In genomic region chr3:108862865-108863798, GRCh38 we compare ENCODE assay signal across 9 cellular contexts. TPM values are rescaled to one million over a fixed set of nuclear protein-coding genes. Genes with fewer than 3 reads are reported as not detected.
DNase-seq lines count a peak whose midpoint lies in the region; ATAC-seq, FAIRE-seq and TF ChIP-seq lines count a peak whose summit lies in the region.
"Had no signal": no experiment of that assay in that cellular context is flagged by ENCODE, and none has a peak within 500 bp of the region (broad histone marks: within the 10 kb centered on the region; RNA-seq: fewer than 3 reads in every experiment).

No MANE protein-coding gene starts in this region.

- no peak for FAIRE-seq in HepG2 (lab: Jason Lieb, UNC)

- TF ChIP-seq POLR2A in HepG2 (IDR thresholded peaks at IDR 0.05; ENCODE audit: insufficient read depth in 1 of 2, low read depth in 2 of 2, low read length in 2 of 2), result no peak

- H3K4me1 Mint-ChIP-seq in WTC11, result peaks cover 47% of the 10 kb centered on the region

- 10% methylated on average over 7 of the region's 7 CpGs for WGBS in HepG2 (ENCODE audit: low lambda C conversion rate)

- in situ Hi-C loops in HepG2 (cut with HindIII; ENCODE audit: extremely low pct_ligation_motif_present, low pct_unique_long_range_greater_than_20kb), result no loop called here

- intact Hi-C loops in HepG2 (cut with micrococcal nuclease; ENCODE audit: unreplicated experiment) (no loop called here), left ventricle myocardium inferior (cut with micrococcal nuclease) (no loop called here)

- ATAC-seq in HG02642 (IDR thresholded peaks at IDR 0.05; ENCODE audit: poor library complexity, unreplicated experiment), result peak; percentile 55
- peak; percentile 48 for ATAC-seq in WTC11
- peak; percentile 97 for ATAC-seq in foreskin keratinocyte
- no peak for ATAC-seq in HepG2

- H4K20me1 ChIP-seq in HepG2 (ENCODE audit: insufficient read depth, low read length), result no peaks in the 10 kb centered on the region

- H3K36me3 ChIP-seq in HepG2 (replicated peaks in 1 of 2; ENCODE audit: control insufficient read depth in 1 of 2, insufficient read depth in 2 of 2, low read length in 2 of 2), result no peaks in the 10 kb centered on the region
- no peaks in the 10 kb centered on the region for H3K36me3 ChIP-seq in left ventricle myocardium inferior

- no peak for TF ChIP-seq EP300 in HepG2 (IDR thresholded peaks at IDR 0.05; ENCODE audit: low read depth in 2 of 2, low read length in 2 of 2)
- TF ChIP-seq EP300 in HepG2 (CRISPR knock-in tag; IDR thresholded peaks at IDR 0.05; ENCODE audit: borderline replicate concordance), result no peak

- POLR2A ChIA-PET in WTC11 (lab: Charles Lee) (no interaction called here), HepG2 (lab: Yijun Ruan, JAX) (no interaction called here)

- no peak overlapping the region; the same call in 1 of the 2 replicates for H3K27ac Mint-ChIP-seq in WTC11

- peaks cover 11% of the 10 kb centered on the region for H3K36me3 Mint-ChIP-seq in WTC11

- no peaks in the 10 kb centered on the region for H3K4me1 ChIP-seq in foreskin keratinocyte
- no peaks in the 10 kb centered on the region for H3K4me1 ChIP-seq in HepG2 (ENCODE audit: insufficient read depth, low read length)
- H3K4me1 ChIP-seq in left ventricle myocardium inferior, result no peaks in the 10 kb centered on the region

- H3K4me2 ChIP-seq in HepG2 (ENCODE audit: low read depth, low read length), result no peak overlapping the region

- H3K9me3 ChIP-seq in HepG2 (ENCODE audit: low read length) (no peaks in the 10 kb centered on the region), left ventricle myocardium inferior (replicated peaks) (peaks cover 15% of the 10 kb centered on the region)

- H3K27me3 ChIP-seq in foreskin keratinocyte (no peaks in the 10 kb centered on the region), HepG2 (ENCODE audit: control insufficient read depth in 1 of 2, insufficient read depth in 2 of 2, low read length in 2 of 2) (no peaks in the 10 kb centered on the region), left ventricle myocardium inferior (ENCODE audit: low read depth) (no peaks in the 10 kb centered on the region)

- H3K9me3 Mint-ChIP-seq in WTC11, result peaks cover 18% of the 10 kb centered on the region

- DNase-seq in DMS53 treated with DMSO at 0.1 percent for 48 hours (lab: John Stamatoyannopoulos, UW; ENCODE audit: unreplicated experiment), result peak; percentile 42
- DNase-seq in WTC11 (ENCODE audit: low spot score), result no peak
- peak; percentile 63 to 82 for DNase-seq in foreskin keratinocyte
- DNase-seq in HepG2 (ENCODE audit: low spot score), result no peak
- no peak for DNase-seq in GF-D8 (lab: John Stamatoyannopoulos, UW)
- no peak for DNase-seq in left ventricle myocardium inferior
- no peak for DNase-seq in MV-4-11 (lab: John Stamatoyannopoulos, UW)
- DNase-seq: SIG-M5 had no signal

- CTCF ChIA-PET in WTC11 (lab: Charles Lee), result no interaction called here
- CTCF ChIA-PET in HepG2 (lab: Yijun Ruan, JAX; ENCODE audit: low intra/inter-chr PET ratio, low total read pairs), result no interaction called here

- no peak for TF ChIP-seq CTCF in WTC11 (IDR thresholded peaks at IDR 0.05)
- no peak for TF ChIP-seq CTCF in foreskin keratinocyte (conservative IDR thresholded peaks at IDR 0.05)
- TF ChIP-seq CTCF in HepG2 (CRISPR knock-in tag; IDR thresholded peaks at IDR 0.05), result no peak
- TF ChIP-seq CTCF in left ventricle myocardium inferior (IDR thresholded peaks at IDR 0.05; ENCODE audit: borderline replicate concordance), result no peak

- no TSS peak for BruUV-seq in HepG2 (replicated peaks; lab: Mats Ljungman, UMichigan)

- no peak overlapping the region for H2AFZ ChIP-seq in HepG2 (ENCODE audit: low read length)

- H3K27ac ChIP-seq in foreskin keratinocyte (peak overlapping the region; percentile 37), HepG2 (ENCODE audit: extremely low read length, insufficient read depth, low read length) (no peak overlapping the region), left ventricle myocardium inferior (replicated peaks) (no peak overlapping the region)

- H3K27me3 Mint-ChIP-seq in WTC11 (ENCODE audit: low read depth), result no peaks in the 10 kb centered on the region

- H3K4me3 Mint-ChIP-seq in WTC11, result no peak overlapping the region

- TF ChIP-seq RAD21 in HepG2 (CRISPR knock-in tag; IDR thresholded peaks at IDR 0.05), result no peak

- H3K9ac ChIP-seq in HepG2 (ENCODE audit: insufficient read depth, low read depth, low read length), result no peak overlapping the region

- H3K4me3 ChIP-seq in HepG2 (replicated peaks in 1 of 3; ENCODE audit: insufficient read depth in 1 of 3, low read depth in 2 of 3, low read length in 3 of 3), result no peak overlapping the region
- no peak overlapping the region for H3K4me3 ChIP-seq in left ventricle myocardium inferior

- H3K79me2 ChIP-seq in HepG2 (ENCODE audit: insufficient read depth, low read length), result no peaks in the 10 kb centered on the region

TF ChIP-seq in WTC11, 78 proteins besides CTCF, POLR2A, EP300 and RAD21 (continues in another document):
- TF ChIP-seq GTF2I (CRISPR knock-in tag; conservative IDR thresholded peaks at IDR 0.05) (no peak), MYBL2 (CRISPR knock-in tag; IDR thresholded peaks at IDR 0.05) (no peak), USF2 (CRISPR knock-in tag; IDR thresholded peaks at IDR 0.05) (peak; percentile 25)

TF ChIP-seq in HepG2, 621 proteins besides CTCF, POLR2A, EP300 and RAD21:
- no peak for TF ChIP-seq ERF (CRISPR knock-in tag; IDR thresholded peaks at IDR 0.05)
- no peak for TF ChIP-seq ZNF660 (CRISPR knock-in tag; IDR thresholded peaks at IDR 0.05; ENCODE audit: borderline replicate concordance, low read depth)
- no peak for TF ChIP-seq FOXA3 (CRISPR knock-in tag; IDR thresholded peaks at IDR 0.05)
TF ChIP-seq in HepG2: peak in this region for 0.

RNA-seq across cellular contexts. Expression of gene TRAT1, which starts 40.5 kb away (rescaled TPM):
- 0.11 TPM in 2 of 3 replicates, not detected in the other for total RNA-seq in WTC11 (2021)
- not detected in 2 replicates for total RNA-seq in foreskin keratinocyte
- not detected in 2 replicates for polyA plus RNA-seq in foreskin keratinocyte
- not detected in 2 replicates for total RNA-seq in HepG2 (2016; rRNA removed; fragmentation: Illumina TruSeq; extraction: Trizol)
- total RNA-seq in HepG2 (2016; cell fraction: cytosol; rRNA removed; fragmentation: Illumina TruSeq; extraction: Trizol; ENCODE audit: low read depth), result not detected in 2 replicates
- not detected in 2 replicates for total RNA-seq in HepG2 (2016; cell fraction: insoluble cytoplasmic fraction; rRNA removed; fragmentation: Illumina TruSeq; extraction: Trizol)
- total RNA-seq in HepG2 (2016; cell fraction: membrane; rRNA removed; fragmentation: Illumina TruSeq; extraction: Trizol), result not detected in 2 replicates
- not detected in 2 replicates for total RNA-seq in HepG2 (2016; cell fraction: nucleus; rRNA removed; fragmentation: Illumina TruSeq; extraction: Trizol)
- not detected in 2 replicates for polyA plus RNA-seq in HepG2 (2011; rRNA removed)
- not detected in 2 replicates for polyA plus RNA-seq in HepG2 (2011; cell fraction: cytosol; rRNA removed)
- polyA plus RNA-seq in HepG2 (2011; cell fraction: nucleus; rRNA removed), result not detected in 2 replicates
- polyA plus RNA-seq in HepG2 (2012), result not detected in 2 replicates
- not detected in 2 replicates for polyA plus RNA-seq in HepG2 (2016; cell fraction: cytosol; fragmentation: Illumina TruSeq; extraction: Trizol; ENCODE audit: low read depth)
- polyA plus RNA-seq in HepG2 (2016; cell fraction: insoluble cytoplasmic fraction; fragmentation: Illumina TruSeq; extraction: Trizol; ENCODE audit: low read depth), result not detected in 2 replicates
- polyA plus RNA-seq in HepG2 (2016; cell fraction: membrane; fragmentation: Illumina TruSeq; extraction: Trizol; ENCODE audit: low read depth), result not detected in 2 replicates
- polyA plus RNA-seq in HepG2 (2016; cell fraction: nucleus; fragmentation: Illumina TruSeq; extraction: Trizol; ENCODE audit: insufficient read depth, low read depth), result not detected in 2 replicates
- polyA minus RNA-seq in HepG2 (2011; rRNA and poly(A)+ RNA removed; ENCODE audit: low replicate concordance), result not detected in 2 replicates
- not detected in 2 replicates for polyA minus RNA-seq in HepG2 (2011; cell fraction: cytosol; rRNA and poly(A)+ RNA removed)
- not detected in 2 replicates for polyA minus RNA-seq in HepG2 (2011; cell fraction: nucleus; rRNA and poly(A)+ RNA removed)
- total RNA-seq in left ventricle myocardium inferior, result not detected

Comparison
In these comparisons a context has a peak if more than half of its experiments do, and no peak if none do; other contexts are left out.
1. DNase-seq: peak in DMS53 treated with DMSO at 0.1 percent for 48 hours (single experiment) and foreskin keratinocyte (2 of 2); none in WTC11 (single experiment), HepG2 (single experiment), GF-D8 (single experiment), left ventricle myocardium inferior (single experiment) and MV-4-11 (single experiment).